1 cellular context compared by ENCODE assay signal in genomic region chr17:60315650-60316049, GRCh38.
TF ChIP-seq lines count a peak whose summit lies in the region.

No MANE protein-coding gene starts in this region.

TF ChIP-seq in SK-N-SH, 30 proteins besides CTCF, POLR2A, EP300 and RAD21 (continued from another document):
- TF ChIP-seq SIN3A (IDR thresholded peaks at IDR 0.05; ENCODE audit: borderline replicate concordance, low read depth, low read length) (no peak), MXI1 (IDR thresholded peaks at IDR 0.05; ENCODE audit: low read depth, low read length) (no peak), GABPA (IDR thresholded peaks at IDR 0.05; ENCODE audit: low read depth) (no peak), YY1 (IDR thresholded peaks at IDR 0.05; ENCODE audit: low read depth) (no peak)
- TF ChIP-seq, protein P1, sequence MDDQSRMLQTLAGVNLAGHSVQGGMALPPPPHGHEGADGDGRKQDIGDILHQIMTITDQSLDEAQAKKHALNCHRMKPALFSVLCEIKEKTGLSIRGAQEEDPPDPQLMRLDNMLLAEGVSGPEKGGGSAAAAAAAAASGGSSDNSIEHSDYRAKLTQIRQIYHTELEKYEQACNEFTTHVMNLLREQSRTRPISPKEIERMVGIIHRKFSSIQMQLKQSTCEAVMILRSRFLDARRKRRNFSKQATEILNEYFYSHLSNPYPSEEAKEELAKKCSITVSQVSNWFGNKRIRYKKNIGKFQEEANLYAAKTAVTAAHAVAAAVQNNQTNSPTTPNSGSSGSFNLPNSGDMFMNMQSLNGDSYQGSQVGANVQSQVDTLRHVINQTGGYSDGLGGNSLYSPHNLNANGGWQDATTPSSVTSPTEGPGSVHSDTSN (IDR thresholded peaks at IDR 0.05), result no peak
